Comparison of ENCODE assay signal across 20 cellular contexts in genomic region chr5:124669300-124669648, GRCh38.
DNase-seq lines count a peak whose midpoint lies in the region; ATAC-seq and TF ChIP-seq lines count a peak whose summit lies in the region.
"Had no signal": no experiment of that assay in that cellular context is flagged by ENCODE, and none has a peak within 500 bp of the region (broad histone marks: within the 10 kb centered on the region; RNA-seq: fewer than 3 reads in every experiment).

No MANE protein-coding gene starts in this region.

- POLR2A ChIA-PET in PC-3 (lab: Charles Lee; ENCODE audit: unreplicated experiment) = no interaction called here

- H3K9me3 Mint-ChIP-seq in neural progenitor cell = no peaks in the 10 kb centered on the region
- H3K9me3 Mint-ChIP-seq: CD4-positive, alpha-beta T cell had no signal

- H3K9me2 ChIP-seq in PC-3 (replicated peaks; ENCODE audit: low read length) = no peaks in the 10 kb centered on the region

- H3K9me3 ChIP-seq in liver (ENCODE audit: control insufficient read depth in 4 of 4, low read length in 3 of 4) (no peaks in the 10 kb centered on the region), right lobe of liver (no peaks in the 10 kb centered on the region), esophagus muscularis mucosa (no peaks in the 10 kb centered on the region), neural progenitor cell (ENCODE audit: low read depth) (no peaks in the 10 kb centered on the region), PC-3 (ENCODE audit: low read length) (no peaks in the 10 kb centered on the region)
- H3K9me3 ChIP-seq: A549 had no signal

- no peak overlapping the region for H2AFZ ChIP-seq in neural progenitor cell (replicated peaks)
- H2AFZ ChIP-seq in PC-3 (ENCODE audit: low read length) = no peak overlapping the region

- TF ChIP-seq CTCF in liver (IDR thresholded peaks at IDR 0.05; ENCODE audit: low read depth, low read length, missing input control) (no peak), right lobe of liver (IDR thresholded peaks at IDR 0.05) (no peak), esophagus muscularis mucosa (IDR thresholded peaks at IDR 0.05) (no peak), neural progenitor cell (IDR thresholded peaks at IDR 0.05) (no peak), PC-3 (conservative IDR thresholded peaks at IDR 0.05; ENCODE audit: low read depth, low read length) (no peak)

- CTCF ChIA-PET in PC-3 (lab: Charles Lee) = no interaction called here

- TF ChIP-seq EP300 in esophagus muscularis mucosa (IDR thresholded peaks at IDR 0.05) = no peak

- no peak overlapping the region for H3K27ac Mint-ChIP-seq in neural progenitor cell
- H3K27ac Mint-ChIP-seq: CD4-positive, alpha-beta T cell had no signal

- H3K27ac ChIP-seq in liver (ENCODE audit: low read depth in 1 of 2, low read length in 2 of 2) (no peak overlapping the region), right lobe of liver (no peak overlapping the region), esophagus muscularis mucosa (replicated peaks in 1 of 4) (peak overlapping the region; percentile 38 to 63 (median 56)), neural progenitor cell (no peak overlapping the region), PC-3 (ENCODE audit: low read length) (no peak overlapping the region)
- H3K27ac ChIP-seq: A549 had no signal

- BruUV-seq in PC-3 (replicated peaks; lab: Mats Ljungman, UMichigan) = no TSS peak

- no peak for TF ChIP-seq RAD21 in liver (IDR thresholded peaks at IDR 0.05)

- WGBS in liver = 93% methylated on average over 4 of the region's 4 CpGs
- WGBS in right lobe of liver (ENCODE audit: insufficient coverage, low coverage, low lambda C conversion rate, missing lambda C conversion rate) = 100% methylated on average over 2 of the region's 4 CpGs
- WGBS in esophagus muscularis mucosa = 63% methylated on average over 4 of the region's 4 CpGs

- H3K79me2 ChIP-seq in neural progenitor cell (ENCODE audit: low read depth) (peaks cover 100% of the 10 kb centered on the region), PC-3 (ENCODE audit: low read length) (no peaks in the 10 kb centered on the region)

- H3K36me3 ChIP-seq in liver (ENCODE audit: control insufficient read depth in 4 of 4, insufficient read depth in 3 of 4, low read depth in 1 of 4, low read length in 3 of 4) = no peaks in the 10 kb centered on the region
- H3K36me3 ChIP-seq in right lobe of liver = no peaks in the 10 kb centered on the region
- H3K36me3 ChIP-seq in esophagus muscularis mucosa = no peaks in the 10 kb centered on the region
- no peaks in the 10 kb centered on the region for H3K36me3 ChIP-seq in neural progenitor cell
- H3K36me3 ChIP-seq in PC-3 (ENCODE audit: low read depth, low read length) = no peaks in the 10 kb centered on the region

- H3K4me3 Mint-ChIP-seq in neural progenitor cell = peak overlapping the region; percentile 38
- H3K4me3 Mint-ChIP-seq: CD4-positive, alpha-beta T cell had no signal

- H3K4me2 ChIP-seq in neural progenitor cell = peak overlapping the region; percentile 10
- no peak overlapping the region for H3K4me2 ChIP-seq in PC-3 (ENCODE audit: low read length)
- H3K4me2 ChIP-seq: A549 had no signal

- H3K9ac ChIP-seq in liver (ENCODE audit: low read depth in 1 of 2, low read length in 2 of 2) = no peak overlapping the region
- no peak overlapping the region for H3K9ac ChIP-seq in neural progenitor cell
- H3K9ac ChIP-seq in PC-3 (ENCODE audit: low read length) = no peak overlapping the region

- H3F3A ChIP-seq in neural progenitor cell (ENCODE audit: low read depth) (peaks cover 25% of the 10 kb centered on the region), PC-3 (ENCODE audit: low read length, unreplicated experiment) (no peaks in the 10 kb centered on the region)

- H3K36me3 Mint-ChIP-seq in neural progenitor cell = peaks cover 15% of the 10 kb centered on the region

- no peak overlapping the region for H3K4me3 ChIP-seq in liver (ENCODE audit: low read depth in 1 of 3, low read length in 3 of 3)
- H3K4me3 ChIP-seq in right lobe of liver = no peak overlapping the region
- H3K4me3 ChIP-seq in esophagus muscularis mucosa = no peak overlapping the region
- H3K4me3 ChIP-seq in neural progenitor cell = no peak overlapping the region
- no peak overlapping the region for H3K4me3 ChIP-seq in PC-3 (ENCODE audit: low read length)
- H3K4me3 ChIP-seq: A549 had no signal

- H3K4me1 ChIP-seq in liver (ENCODE audit: control insufficient read depth in 4 of 4, insufficient read depth in 4 of 4, low read length in 3 of 4) (peaks cover 0 to 9% (median 2%) of the 10 kb centered on the region in 4 donors), right lobe of liver (no peaks in the 10 kb centered on the region), esophagus muscularis mucosa (peaks cover 33 to 78% (median 65%) of the 10 kb centered on the region in 4 donors), neural progenitor cell (peaks cover 87% of the 10 kb centered on the region), PC-3 (ENCODE audit: insufficient read depth, low read length) (no peaks in the 10 kb centered on the region)
- H3K4me1 ChIP-seq: A549 had no signal

- peaks cover 100% of the 10 kb centered on the region for H4K20me1 ChIP-seq in neural progenitor cell (ENCODE audit: low read depth)
- H4K20me1 ChIP-seq in PC-3 (ENCODE audit: low read length) = no peaks in the 10 kb centered on the region

- no peak for ATAC-seq in right lobe of liver
- no peak for ATAC-seq in PC-3
- ATAC-seq: A549 had no signal

- H3K27me3 Mint-ChIP-seq in neural progenitor cell (ENCODE audit: insufficient read depth, low read depth) = no peaks in the 10 kb centered on the region

- TF ChIP-seq POLR2A in right lobe of liver (IDR thresholded peaks at IDR 0.05) (no peak), esophagus muscularis mucosa (IDR thresholded peaks at IDR 0.05; ENCODE audit: low read depth) (no peak)

- H3K27me3 ChIP-seq in liver (ENCODE audit: control insufficient read depth in 4 of 4, insufficient read depth in 4 of 4, low read length in 3 of 4) = no peaks in the 10 kb centered on the region
- no peaks in the 10 kb centered on the region for H3K27me3 ChIP-seq in right lobe of liver
- no peaks in the 10 kb centered on the region for H3K27me3 ChIP-seq in esophagus muscularis mucosa
- no peaks in the 10 kb centered on the region for H3K27me3 ChIP-seq in neural progenitor cell
- no peaks in the 10 kb centered on the region for H3K27me3 ChIP-seq in PC-3 (ENCODE audit: low read length)

- peaks cover 83% of the 10 kb centered on the region for H3K4me1 Mint-ChIP-seq in neural progenitor cell

- intact Hi-C loops in right lobe of liver (cut with DNase I) = no loop called here
- intact Hi-C loops in esophagus muscularis mucosa (cut with DNase I) = no loop called here
- intact Hi-C loops in PC-3 (cut with micrococcal nuclease) = no loop called here

- DNase-seq in right lobe of liver (no peak), esophagus muscularis mucosa (ENCODE audit: extremely low spot score) (no peak), neural progenitor cell (ENCODE audit: low spot score) (no peak), iPS-NIHi7 (ENCODE audit: extremely low spot score) (no peak), SKM-1 (lab: John Stamatoyannopoulos, UW; ENCODE audit: unreplicated experiment) (no peak), PC-3 (no peak)
- DNase-seq: CD4-positive, alpha-beta T cell; DMS153; GDM1; HCEC 1CT; NCI-H1092 treated with DMSO at 0.1 percent for 48 hours; NCI-H146; NCI-H2029 treated with DMSO at 0.1 percent for 48 hours; NCI-H2171 treated with DMSO at 0.1 percent for 48 hours; NCI-H446; NCI-H748 treated with DMSO at 0.1 percent for 48 hours; NK-92 treated with Interleukin-12 subunit alpha and Interleukin-12 subunit beta, amount 100 ng/mL, for 24 hours; SHP77 treated with DMSO at 0.1 percent for 48 hours had no signal

TF ChIP-seq in liver, 16 proteins besides CTCF, POLR2A, EP300 and RAD21:
- TF ChIP-seq HNF4A (conservative IDR thresholded peaks at IDR 0.05) (no peak), TAF1 (conservative IDR thresholded peaks at IDR 0.05) (no peak), ZBTB33 (IDR thresholded peaks at IDR 0.05) (no peak), FOXA2 (IDR thresholded peaks at IDR 0.05) (no peak), REST (IDR thresholded peaks at IDR 0.05) (peak; percentile 16)

Comparison
In these comparisons a context has a peak if more than half of its experiments do, and no peak if none do; other contexts are left out.
1. H3K27ac ChIP-seq: peak in esophagus muscularis mucosa (4 of 4); none in liver (0 of 2), right lobe of liver (0 of 3), neural progenitor cell (single experiment) and PC-3 (single experiment).